ENCODE assay signal across 18 cellular contexts in the genomic region with DNA sequence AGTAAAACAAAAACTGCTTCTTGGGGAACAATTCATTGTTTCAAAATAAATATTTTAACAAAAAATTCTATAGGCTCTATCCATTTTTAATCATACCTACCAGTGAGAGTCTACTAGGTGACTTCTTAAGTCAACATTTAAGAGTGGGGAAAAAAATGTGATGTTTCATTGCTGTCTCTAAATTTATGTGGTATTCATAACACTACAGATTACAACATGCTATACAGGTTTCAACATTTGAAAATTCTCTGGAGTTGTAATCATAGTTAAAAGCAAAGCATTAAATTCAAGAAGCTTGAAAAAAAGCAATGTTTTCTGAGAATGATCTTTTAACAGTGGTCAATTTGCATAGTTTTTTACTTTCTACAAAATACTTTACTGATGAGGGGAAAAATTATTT. TPM values are rescaled to one million over a fixed set of nuclear protein-coding genes. Genes with fewer than 3 reads are reported as not detected.
A peak's percentile ranks its signal among the peaks of the same experiment; 100 is the strongest.
DNase-seq lines count a peak whose midpoint lies in the region; ATAC-seq and TF ChIP-seq lines count a peak whose summit lies in the region.
"Had no signal": no experiment of that assay in that cellular context is flagged by ENCODE, and none has a peak within 500 bp of the region (broad histone marks: within the 10 kb centered on the region; RNA-seq: fewer than 3 reads in every experiment).

No MANE protein-coding gene starts in this region.

- H3K9me3 Mint-ChIP-seq in endothelial cell (ENCODE audit: unreplicated experiment) = no peaks in the 10 kb centered on the region
- H3K9me3 Mint-ChIP-seq in activated naive CD4-positive, alpha-beta T cell treated with anti-CD3 and anti-CD28 coated beads, Interleukin-2, amount 10 ng/mL, durations not matched to agents 7 days and 5 days = no peaks in the 10 kb centered on the region

- H2AFZ ChIP-seq in PC-3 (ENCODE audit: low read length) = no peak overlapping the region

- H3K9me2 ChIP-seq in PC-3 (replicated peaks; ENCODE audit: low read length) = no peaks in the 10 kb centered on the region

- H3K36me3 ChIP-seq in PC-3 (ENCODE audit: low read depth, low read length) (no peaks in the 10 kb centered on the region), psoas muscle (ENCODE audit: insufficient read depth in 1 of 2, low read depth in 1 of 2) (no peaks in the 10 kb centered on the region)
- H3K36me3 ChIP-seq: HAP-1 had no signal

- H3K4me2 ChIP-seq in PC-3 (ENCODE audit: low read length) = no peak overlapping the region
- H3K4me2 ChIP-seq: KMS-11 had no signal

- H4K20me1 ChIP-seq in PC-3 (ENCODE audit: low read length) = no peaks in the 10 kb centered on the region

- no peak overlapping the region for H3K4me3 Mint-ChIP-seq in endothelial cell (ENCODE audit: unreplicated experiment)
- no peak overlapping the region for H3K4me3 Mint-ChIP-seq in activated naive CD4-positive, alpha-beta T cell treated with anti-CD3 and anti-CD28 coated beads, Interleukin-2, amount 10 ng/mL, durations not matched to agents 7 days and 5 days

- intact Hi-C loops in PC-3 (cut with micrococcal nuclease) (no loop called here), psoas muscle (cut with DNase I) (no loop called here)

- no peaks in the 10 kb centered on the region for H3K36me3 Mint-ChIP-seq in endothelial cell (ENCODE audit: low read depth, unreplicated experiment)
- no peaks in the 10 kb centered on the region for H3K36me3 Mint-ChIP-seq in activated naive CD4-positive, alpha-beta T cell treated with anti-CD3 and anti-CD28 coated beads, Interleukin-2, amount 10 ng/mL, durations not matched to agents 7 days and 5 days

- CTCF ChIA-PET in PC-3 (lab: Charles Lee) = no interaction called here
- CTCF ChIA-PET in activated naive CD4-positive, alpha-beta T cell treated with anti-CD3 and anti-CD28 coated beads, Interleukin-2, amount 10 ng/mL, durations not matched to agents 7 days and 5 days (lab: Charles Lee) = no interaction called here

- H3K79me2 ChIP-seq in PC-3 (ENCODE audit: low read length) = 0 out of 2 replicates have a peak, but pooled peaks cover 15% of the 10 kb centered on the region

- no peaks in the 10 kb centered on the region for H3K4me1 Mint-ChIP-seq in endothelial cell (ENCODE audit: unreplicated experiment)
- H3K4me1 Mint-ChIP-seq in activated naive CD4-positive, alpha-beta T cell treated with anti-CD3 and anti-CD28 coated beads, Interleukin-2, amount 10 ng/mL, durations not matched to agents 7 days and 5 days = no peaks in the 10 kb centered on the region

- ATAC-seq in PC-3 (no peak), psoas muscle (no peak), HG03521 (IDR thresholded peaks at IDR 0.05; ENCODE audit: unreplicated experiment) (no peak)
- ATAC-seq: GM12878 had no signal

- DNase-seq in AG20443 (ENCODE audit: low spot score) (peak; percentile 27), PC-3 (peak; percentile 24), choroid plexus epithelial cell (ENCODE audit: low read depth) (peak; percentile 43), fibroblast of villous mesenchyme (ENCODE audit: low read depth) (peak; percentile 47), endothelial cell (ENCODE audit: low spot score) (no peak), psoas muscle (no peak)
- DNase-seq in activated naive CD4-positive, alpha-beta T cell treated with anti-CD3 and anti-CD28 coated beads, Interleukin-2, amount 10 ng/mL, durations not matched to agents 7 days and 5 days = no peak
- DNase-seq: COR-L47, DMS153, MM.1S, NCI-H1105, NCI-H187, Right ventricle myocardium superior had no signal

- no peaks in the 10 kb centered on the region for H3K27me3 Mint-ChIP-seq in endothelial cell (ENCODE audit: unreplicated experiment)
- no peaks in the 10 kb centered on the region for H3K27me3 Mint-ChIP-seq in activated naive CD4-positive, alpha-beta T cell treated with anti-CD3 and anti-CD28 coated beads, Interleukin-2, amount 10 ng/mL, durations not matched to agents 7 days and 5 days

- H3F3A ChIP-seq in PC-3 (ENCODE audit: low read length, unreplicated experiment) = no peaks in the 10 kb centered on the region

- H3K9me3 ChIP-seq in PC-3 (ENCODE audit: low read length) = no peaks in the 10 kb centered on the region
- H3K9me3 ChIP-seq in psoas muscle = no peaks in the 10 kb centered on the region
- H3K9me3 ChIP-seq: HAP-1 had no signal

- H3K4me3 ChIP-seq in PC-3 (ENCODE audit: low read length) = no peak overlapping the region
- no peak overlapping the region for H3K4me3 ChIP-seq in choroid plexus epithelial cell (ENCODE audit: low read depth, low read length)
- H3K4me3 ChIP-seq in fibroblast of villous mesenchyme (ENCODE audit: low read depth, low read length) = no peak overlapping the region
- no peak overlapping the region for H3K4me3 ChIP-seq in psoas muscle
- H3K4me3 ChIP-seq: GM12878, HAP-1 had no signal

- H3K27ac ChIP-seq in PC-3 (ENCODE audit: low read length) (no peak overlapping the region), psoas muscle (no peak overlapping the region)
- H3K27ac ChIP-seq: C4-2B, KMS-11 had no signal

- no TSS peak for BruUV-seq in PC-3 (replicated peaks; lab: Mats Ljungman, UMichigan)

- H3K4me1 ChIP-seq in PC-3 (ENCODE audit: insufficient read depth, low read length) = peaks cover 6% of the 10 kb centered on the region; the same call in 1 of the 2 replicates
- H3K4me1 ChIP-seq in psoas muscle = peaks cover 11% of the 10 kb centered on the region

- H3K27ac Mint-ChIP-seq in endothelial cell (ENCODE audit: unreplicated experiment) = no peak overlapping the region
- H3K27ac Mint-ChIP-seq in activated naive CD4-positive, alpha-beta T cell treated with anti-CD3 and anti-CD28 coated beads, Interleukin-2, amount 10 ng/mL, durations not matched to agents 7 days and 5 days = no peak overlapping the region

- no peak overlapping the region for H3K9ac ChIP-seq in PC-3 (ENCODE audit: low read length)
- H3K9ac ChIP-seq: KMS-11 had no signal

- TF ChIP-seq CTCF in PC-3 (conservative IDR thresholded peaks at IDR 0.05; ENCODE audit: low read depth, low read length) (no peak), choroid plexus epithelial cell (conservative IDR thresholded peaks at IDR 0.05; ENCODE audit: low read depth, low read length) (no peak), fibroblast of villous mesenchyme (IDR thresholded peaks at IDR 0.05; ENCODE audit: insufficient read depth, low read depth, low read length) (no peak), endothelial cell (IDR thresholded peaks at IDR 0.05; ENCODE audit: unreplicated experiment) (no peak), psoas muscle (IDR thresholded peaks at IDR 0.05) (no peak)

- H3K27me3 ChIP-seq in PC-3 (ENCODE audit: low read length) (no peaks in the 10 kb centered on the region), psoas muscle (ENCODE audit: insufficient read depth in 3 of 3, low read length in 2 of 3) (no peaks in the 10 kb centered on the region)

- POLR2A ChIA-PET in PC-3 (lab: Charles Lee; ENCODE audit: unreplicated experiment) = no interaction called here

RNA-seq across cellular contexts. Expression of a gene that starts 18.3 kb away (rescaled TPM):
- total RNA-seq in PC-3 (2014; rRNA removed) (30.3 and 31.3 TPM in 2 replicates), fibroblast of villous mesenchyme (35.0 and 41.6 TPM in 2 replicates), endothelial cell (ENCODE audit: unreplicated experiment) (40.8 TPM), psoas muscle (10 to 100 TPM; 10.6 to 12.6 (median 12.2) TPM)
- polyA plus RNA-seq in psoas muscle = 1 to 10 TPM; 3.3 to 6.8 (median 5.5) TPM

RNA-seq across cellular contexts. Expression of a gene that starts 29.2 kb away (rescaled TPM):
- total RNA-seq in PC-3 (2014; rRNA removed) = 68.0 and 82.5 TPM in 2 replicates
- 536 and 925 TPM in 2 replicates for total RNA-seq in fibroblast of villous mesenchyme
- 78.3 TPM for total RNA-seq in endothelial cell (ENCODE audit: unreplicated experiment)
- total RNA-seq in psoas muscle = 10 to 100 TPM; 11.8 to 73.3 (median 27.8) TPM
- 10 to 100 TPM; 11.7 to 45.1 (median 23.1) TPM for polyA plus RNA-seq in psoas muscle

Comparison
In these comparisons a context has a peak if more than half of its experiments do, and no peak if none do; other contexts are left out.
1. DNase-seq: peak in AG20443 (single experiment), PC-3 (single experiment), choroid plexus epithelial cell (single experiment) and fibroblast of villous mesenchyme (single experiment); none in endothelial cell (single experiment), psoas muscle (0 of 2) and activated naive CD4-positive, alpha-beta T cell treated with anti-CD3 and anti-CD28 coated beads, Interleukin-2, amount 10 ng/mL, durations not matched to agents 7 days and 5 days (single experiment).